ENCODE assay signal across 12 cellular contexts in genomic region chr2:6960659-6961058, GRCh38. TPM values are rescaled to one million over a fixed set of nuclear protein-coding genes. Genes with fewer than 3 reads are reported as not detected.
DNase-seq lines count a peak whose midpoint lies in the region; ATAC-seq and TF ChIP-seq lines count a peak whose summit lies in the region.
"Had no signal": no experiment of that assay in that cellular context is flagged by ENCODE, and none has a peak within 500 bp of the region (broad histone marks: within the 10 kb centered on the region; RNA-seq: fewer than 3 reads in every experiment).

No MANE protein-coding gene starts in this region.

- no peak overlapping the region for H3K27ac ChIP-seq in endodermal cell (ENCODE audit: low read depth, low read length)
- H3K27ac ChIP-seq in osteoblast (ENCODE audit: low read depth, low read length), result no peak overlapping the region
- H3K27ac ChIP-seq: RWPE1 had no signal

- no peaks in the 10 kb centered on the region for H3K27me3 Mint-ChIP-seq in activated naive CD4-positive, alpha-beta T cell treated with anti-CD3 and anti-CD28 coated beads, Interleukin-2, amount 10 ng/mL, durations not matched to agents 7 days and 5 days
- H3K27me3 Mint-ChIP-seq in endodermal cell (ENCODE audit: insufficient read depth), result no peaks in the 10 kb centered on the region

- no peaks in the 10 kb centered on the region for H4K20me1 ChIP-seq in osteoblast (ENCODE audit: insufficient read depth, low read length)

- no peak overlapping the region for H3K9ac ChIP-seq in endodermal cell (ENCODE audit: extremely low read depth, low read length, poor library complexity, severe bottlenecking)

- no peak for ATAC-seq in HG02840 (IDR thresholded peaks at IDR 0.05; ENCODE audit: low FRiP score, unreplicated experiment)
- ATAC-seq in HG03520 (IDR thresholded peaks at IDR 0.05; ENCODE audit: unreplicated experiment), result no peak

- H3K4me1 ChIP-seq in endodermal cell (ENCODE audit: control insufficient read depth, insufficient read depth, low read length), result no peaks in the 10 kb centered on the region
- H3K4me1 ChIP-seq in osteoblast (ENCODE audit: insufficient read depth, low read length), result no peaks in the 10 kb centered on the region

- no peak overlapping the region for H3K4me3 Mint-ChIP-seq in activated naive CD4-positive, alpha-beta T cell treated with anti-CD3 and anti-CD28 coated beads, Interleukin-2, amount 10 ng/mL, durations not matched to agents 7 days and 5 days
- no peak overlapping the region for H3K4me3 Mint-ChIP-seq in endodermal cell

- H3K9me3 ChIP-seq in endodermal cell (ENCODE audit: control insufficient read depth, low read length), result no peaks in the 10 kb centered on the region
- H3K9me3 ChIP-seq in osteoblast (ENCODE audit: low read depth, low read length), result no peaks in the 10 kb centered on the region

- H3K4me1 Mint-ChIP-seq in activated naive CD4-positive, alpha-beta T cell treated with anti-CD3 and anti-CD28 coated beads, Interleukin-2, amount 10 ng/mL, durations not matched to agents 7 days and 5 days, result peaks cover 35% of the 10 kb centered on the region
- H3K4me1 Mint-ChIP-seq in endodermal cell, result peaks cover 13% of the 10 kb centered on the region

- H3K79me2 ChIP-seq in osteoblast (ENCODE audit: insufficient read depth, low read length), result no peaks in the 10 kb centered on the region

- WGBS in endodermal cell (ENCODE audit: insufficient coverage in 1 of 2, insufficient read length in 1 of 2), 2 experiments, result 85 to 86% methylated on average over 3 to 8 of the region's 8 CpGs

- no peaks in the 10 kb centered on the region for H3K36me3 ChIP-seq in endodermal cell (ENCODE audit: control insufficient read depth, insufficient read depth, low read length)
- H3K36me3 ChIP-seq in osteoblast (ENCODE audit: insufficient read depth, low read length), result no peaks in the 10 kb centered on the region

- no peaks in the 10 kb centered on the region for H3K9me3 Mint-ChIP-seq in activated naive CD4-positive, alpha-beta T cell treated with anti-CD3 and anti-CD28 coated beads, Interleukin-2, amount 10 ng/mL, durations not matched to agents 7 days and 5 days
- H3K9me3 Mint-ChIP-seq in endodermal cell, result peaks cover 3% of the 10 kb centered on the region

- H3K36me3 Mint-ChIP-seq in activated naive CD4-positive, alpha-beta T cell treated with anti-CD3 and anti-CD28 coated beads, Interleukin-2, amount 10 ng/mL, durations not matched to agents 7 days and 5 days, result peaks cover 52% of the 10 kb centered on the region
- peaks cover 3% of the 10 kb centered on the region for H3K36me3 Mint-ChIP-seq in endodermal cell (ENCODE audit: low read depth)

- H3K4me2 ChIP-seq in osteoblast (ENCODE audit: insufficient read depth, low read length), result no peak overlapping the region

- H3K27me3 ChIP-seq in endodermal cell (ENCODE audit: control insufficient read depth, insufficient read depth, low read length, poor library complexity, severe bottlenecking) (no peaks in the 10 kb centered on the region), osteoblast (ENCODE audit: insufficient read depth, low read length) (no peaks in the 10 kb centered on the region)

- peak overlapping the region; percentile 30 for H3K27ac Mint-ChIP-seq in activated naive CD4-positive, alpha-beta T cell treated with anti-CD3 and anti-CD28 coated beads, Interleukin-2, amount 10 ng/mL, durations not matched to agents 7 days and 5 days
- H3K27ac Mint-ChIP-seq in endodermal cell, result no peak overlapping the region

- CTCF ChIA-PET in activated naive CD4-positive, alpha-beta T cell treated with anti-CD3 and anti-CD28 coated beads, Interleukin-2, amount 10 ng/mL, durations not matched to agents 7 days and 5 days (lab: Charles Lee), result no interaction called here

- TF ChIP-seq CTCF in endodermal cell (conservative IDR thresholded peaks at IDR 0.05), result no peak
- no peak for TF ChIP-seq CTCF in osteoblast (IDR thresholded peaks at IDR 0.05; ENCODE audit: extremely low read depth, low read depth, low read length)

- no peak overlapping the region for H3K4me3 ChIP-seq in endodermal cell (ENCODE audit: low read length)
- no peak overlapping the region for H3K4me3 ChIP-seq in osteoblast (ENCODE audit: insufficient read depth, low read length)

- no peak for DNase-seq in activated naive CD4-positive, alpha-beta T cell treated with anti-CD3 and anti-CD28 coated beads, Interleukin-2, amount 10 ng/mL, durations not matched to agents 7 days and 5 days
- DNase-seq in activated naive CD4-positive, alpha-beta T cell treated with Interleukin-2 at 50 U/mL for 16 hours, result no peak
- DNase-seq in endodermal cell, result peak; percentile 59
- DNase-seq in midbrain (lab: John Stamatoyannopoulos, UW), result peak; percentile 52
- DNase-seq in ureter (ENCODE audit: low spot score), result peak; percentile 51
- no peak for DNase-seq in osteoblast (ENCODE audit: insufficient read length, low spot score, missing footprints)
- DNase-seq: activated CD4-positive, alpha-beta T cell treated with anti-CD3 and anti-CD28 coated beads for 48 hours; NCI-H2081; stimulated activated CD4-positive, alpha-beta T cell treated with anti-CD3 and anti-CD28 coated beads, Interleukin-1b, Interleukin-23, amount 100 ng/mL, for 48 hours had no signal

- H2AFZ ChIP-seq in osteoblast (ENCODE audit: low read length), result no peak overlapping the region

RNA-seq across cellular contexts. Expression of gene RNF144A, which starts 43.4 kb away (rescaled TPM):
- total RNA-seq in endodermal cell (10 to 100 TPM; 12.4 to 26.0 TPM), ureter (15.2 TPM), osteoblast (15.9 and 18.0 TPM in 2 replicates)
- polyA plus RNA-seq in endodermal cell (2013, experiment 1 of 2), result 31.7 TPM
- polyA plus RNA-seq in endodermal cell (2013, experiment 2 of 2), result 25.7 TPM

Comparison
In these comparisons a context has a peak if more than half of its experiments do, and no peak if none do; other contexts are left out.
1. DNase-seq: peak in endodermal cell (single experiment), midbrain (single experiment) and ureter (single experiment); none in activated naive CD4-positive, alpha-beta T cell treated with anti-CD3 and anti-CD28 coated beads, Interleukin-2, amount 10 ng/mL, durations not matched to agents 7 days and 5 days (single experiment), activated naive CD4-positive, alpha-beta T cell treated with Interleukin-2 at 50 U/mL for 16 hours (single experiment) and osteoblast (single experiment).